12 cellular contexts compared by ENCODE assay signal in genomic region chr1:231828182-231828920, GRCh38.
A peak's percentile ranks its signal among the peaks of the same experiment; 100 is the strongest.
DNase-seq lines count a peak whose midpoint lies in the region; ATAC-seq and TF ChIP-seq lines count a peak whose summit lies in the region.
"Had no signal": no experiment of that assay in that cellular context is flagged by ENCODE, and none has a peak within 500 bp of the region (broad histone marks: within the 10 kb centered on the region; RNA-seq: fewer than 3 reads in every experiment).

No MANE protein-coding gene starts in this region.

- peaks cover 36% of the 10 kb centered on the region for H3K4me1 ChIP-seq in ACC112 (ENCODE audit: control insufficient read depth, insufficient read depth, low read length, unreplicated experiment)
- H3K4me1 ChIP-seq: uterus had no signal

- in situ Hi-C loops in astrocyte of the spinal cord (cut with HindIII; ENCODE audit: low sequenced_read_pairs): no loop called here

- TF ChIP-seq CTCF in astrocyte of the spinal cord (IDR thresholded peaks at IDR 0.05; ENCODE audit: low read depth, low read length): no peak

- no peak overlapping the region for H2AFZ ChIP-seq in ACC112 (ENCODE audit: low read length, unreplicated experiment)

- H3K4me3 ChIP-seq in ACC112 (ENCODE audit: low read depth, low read length) (peak overlapping the region; percentile 64), astrocyte of the spinal cord (ENCODE audit: low read depth, low read length) (no peak overlapping the region)
- H3K4me3 ChIP-seq: uterus had no signal

- DNase-seq in HS-5 (ENCODE audit: low read depth) (peak; percentile 98), astrocyte of the spinal cord (ENCODE audit: low read depth, low spot score) (peak; percentile 94), iPS-NIHi11 (ENCODE audit: low spot score) (peak; percentile 23), nucleus accumbens (lab: John Stamatoyannopoulos, UW) (no peak), T-helper 2 cell (no peak)
- DNase-seq: CD4-positive, CD25-positive, alpha-beta regulatory T cell; NCI-H2081 treated with DMSO at 0.1 percent for 48 hours; T-helper 1 cell; uterus had no signal

- ATAC-seq in HG02610 (IDR thresholded peaks at IDR 0.05; ENCODE audit: unreplicated experiment) (no peak), HG03139 (IDR thresholded peaks at IDR 0.05; ENCODE audit: unreplicated experiment) (no peak)

- H3K79me2 ChIP-seq in ACC112 (ENCODE audit: control insufficient read depth, insufficient read depth, low read length, unreplicated experiment): no peaks in the 10 kb centered on the region

- H3K36me3 ChIP-seq in ACC112 (ENCODE audit: insufficient read depth, low read length): no peaks in the 10 kb centered on the region; the same call in 1 of the 2 replicates
- H3K36me3 ChIP-seq: uterus had no signal

- H3K27ac ChIP-seq in ACC112 (ENCODE audit: low read depth, low read length): peak overlapping the region; percentile 98
- H3K27ac ChIP-seq: uterus had no signal

- H3K27me3 ChIP-seq in ACC112 (ENCODE audit: insufficient read depth, low read length): no peaks in the 10 kb centered on the region
- H3K27me3 ChIP-seq: uterus had no signal

Comparison
In these comparisons a context has a peak if more than half of its experiments do, and no peak if none do; other contexts are left out.
1. DNase-seq: peak in HS-5 (single experiment), astrocyte of the spinal cord (single experiment) and iPS-NIHi11 (single experiment); none in nucleus accumbens (0 of 56) and T-helper 2 cell (0 of 5).